Comparison of ENCODE assay signal across 19 cellular contexts in the genomic region with DNA sequence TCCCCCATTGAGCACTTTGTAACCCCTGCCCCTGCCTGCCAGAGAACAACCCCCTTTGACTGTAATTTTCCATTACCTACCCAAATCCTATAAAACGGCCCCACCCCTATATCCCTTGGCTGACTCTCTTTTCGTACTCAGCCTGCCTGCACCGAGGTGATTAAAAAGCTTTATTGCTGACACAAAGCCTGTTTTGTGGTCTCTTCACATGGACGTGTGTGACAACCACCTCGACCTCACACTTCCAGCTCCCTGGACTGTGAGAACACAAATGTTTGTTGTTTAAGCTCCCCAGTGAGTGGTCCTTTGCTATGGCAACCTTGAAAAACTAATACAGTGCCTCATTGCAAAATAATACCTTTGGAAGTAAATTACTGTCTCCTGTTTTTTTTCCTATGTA.
"Had no signal": no experiment of that assay in that cellular context is flagged by ENCODE, and none has a peak within 500 bp of the region (broad histone marks: within the 10 kb centered on the region; RNA-seq: fewer than 3 reads in every experiment).

No MANE protein-coding gene starts in this region.

- H3K4me3 Mint-ChIP-seq: activated CD4-positive, alpha-beta T cell treated with anti-CD3 and anti-CD28 coated beads for 36 hours; activated CD8-positive, alpha-beta memory T cell treated with anti-CD3 and anti-CD28 coated beads, Interleukin-2, amount 10 ng/mL, durations not matched to agents 7 days and 5 days; activated CD8-positive, alpha-beta T cell treated with anti-CD3 and anti-CD28 coated beads, Interleukin-2, amount 10 ng/mL, durations not matched to agents 7 days and 5 days; activated T-cell treated with anti-CD3 and anti-CD28 coated beads, Interleukin-2, amount 50 U/mL, for 72 hours; central memory CD8-positive, alpha-beta T cell; natural killer cell; T-helper 2 cell treated with Interferon-gamma antibody and Interleukin-4, amounts not matched to agents 5 μg/mL and 100 μg/mL, for 36 hours had no signal

- H3K27me3 Mint-ChIP-seq: activated CD4-positive, alpha-beta T cell treated with anti-CD3 and anti-CD28 coated beads for 36 hours; activated CD8-positive, alpha-beta memory T cell treated with anti-CD3 and anti-CD28 coated beads, Interleukin-2, amount 10 ng/mL, durations not matched to agents 7 days and 5 days; central memory CD8-positive, alpha-beta T cell had no signal

- H3K36me3 ChIP-seq: right lobe of liver, tibial nerve had no signal

- H3K4me1 ChIP-seq: right lobe of liver, tibial nerve had no signal

- ATAC-seq: activated CD4-positive, alpha-beta T cell treated with anti-CD3 and anti-CD28 coated beads for 36 hours; activated CD8-positive, alpha-beta memory T cell treated with anti-CD3 and anti-CD28 coated beads, Interleukin-2, amount 10 ng/mL, durations not matched to agents 7 days and 5 days; activated CD8-positive, alpha-beta T cell treated with anti-CD3 and anti-CD28 coated beads, Interleukin-2, amount 10 ng/mL, durations not matched to agents 7 days and 5 days; activated naive CD4-positive, alpha-beta T cell treated with anti-CD3 and anti-CD28 coated beads, Interleukin-2, amount 50 U/mL, for 72 hours; activated T-cell treated with anti-CD3 and anti-CD28 coated beads, Interleukin-2, amount 50 U/mL, for 72 hours; natural killer cell; right lobe of liver had no signal

- H3K27me3 ChIP-seq: right lobe of liver, tibial nerve had no signal

- H3K9me3 Mint-ChIP-seq: activated naive CD4-positive, alpha-beta T cell treated with anti-CD3 and anti-CD28 coated beads, Interleukin-2, amount 50 U/mL, for 72 hours; activated T-cell treated with anti-CD3 and anti-CD28 coated beads, Interleukin-2, amount 50 U/mL, for 72 hours; central memory CD8-positive, alpha-beta T cell; natural killer cell; T-helper 2 cell treated with Interferon-gamma antibody and Interleukin-4, amounts not matched to agents 5 μg/mL and 100 μg/mL, for 36 hours had no signal

- FAIRE-seq: bronchial epithelial cell, frontal cortex, islet of Langerhans had no signal

- H3K9me3 ChIP-seq: right lobe of liver, tibial nerve had no signal

- H3K4me1 Mint-ChIP-seq: activated CD4-positive, alpha-beta T cell treated with anti-CD3 and anti-CD28 coated beads for 36 hours; activated CD8-positive, alpha-beta memory T cell treated with anti-CD3 and anti-CD28 coated beads, Interleukin-2, amount 10 ng/mL, durations not matched to agents 7 days and 5 days; central memory CD8-positive, alpha-beta T cell; natural killer cell had no signal

- H3K36me3 Mint-ChIP-seq: activated CD8-positive, alpha-beta memory T cell treated with anti-CD3 and anti-CD28 coated beads, Interleukin-2, amount 10 ng/mL, durations not matched to agents 7 days and 5 days; activated naive CD4-positive, alpha-beta T cell treated with anti-CD3 and anti-CD28 coated beads, Interleukin-2, amount 50 U/mL, for 72 hours; natural killer cell had no signal

- H3K4me3 ChIP-seq: right lobe of liver, tibial nerve had no signal

- DNase-seq: activated CD4-positive, alpha-beta T cell treated with anti-CD3 and anti-CD28 coated beads for 36 hours; activated CD4-positive, CD25-positive, alpha-beta regulatory T cell; activated CD8-positive, alpha-beta memory T cell treated with anti-CD3 and anti-CD28 coated beads, Interleukin-2, amount 10 ng/mL, durations not matched to agents 7 days and 5 days; activated CD8-positive, alpha-beta T cell treated with anti-CD3 and anti-CD28 coated beads, Interleukin-2, amount 10 ng/mL, durations not matched to agents 7 days and 5 days; activated naive CD4-positive, alpha-beta T cell; activated T-cell treated with anti-CD3 and anti-CD28 coated beads, Interleukin-2, amount 50 U/mL, for 72 hours; effector CD8-positive, alpha-beta T cell; natural killer cell; posterior cingulate gyrus; right lobe of liver; stimulated activated CD4-positive, alpha-beta T cell treated with anti-CD3 and anti-CD28 coated beads, Interleukin-2, amount 100 ng/mL, for 48 hours; stimulated activated naive CD4-positive, alpha-beta T cell treated with Interleukin-2 at 50 U/mL for 16 hours had no signal

- H3K27ac ChIP-seq: right lobe of liver, tibial nerve had no signal
